Comparison of ENCODE assay signal across 8 cellular contexts in the genomic region with DNA sequence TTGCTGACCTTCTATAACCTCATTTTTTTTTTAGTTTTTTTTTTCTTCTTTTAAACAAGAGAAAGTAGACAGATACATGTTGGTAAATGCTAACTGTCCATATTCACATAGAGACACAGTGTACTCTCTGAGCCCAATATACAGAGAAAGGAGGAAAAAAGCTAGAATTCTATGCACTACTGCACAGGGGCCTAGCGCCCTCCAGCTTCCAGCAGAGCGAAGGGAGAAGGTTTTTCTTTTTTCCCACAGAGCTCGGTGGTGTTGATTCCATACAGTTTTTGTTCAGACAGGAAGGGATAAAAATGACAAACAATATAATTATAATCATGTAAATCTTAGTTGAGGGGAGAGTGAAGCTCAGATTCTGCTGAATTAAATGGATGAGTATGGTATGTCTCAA.
DNase-seq lines count a peak whose midpoint lies in the region; ATAC-seq and TF ChIP-seq lines count a peak whose summit lies in the region.
"Not testable (repeated sequence)": the region's sequence is repeated elsewhere in the genome, so short reads cannot be mapped to it uniquely, and the experiment has no call there.

No MANE protein-coding gene starts in this region.

- not testable (repeated sequence) for TF ChIP-seq EP300 in neural cell (conservative IDR thresholded peaks at IDR 0.05; ENCODE audit: poor library complexity, severe bottlenecking)

- not testable (repeated sequence) for H3K4me1 Mint-ChIP-seq in endothelial cell (ENCODE audit: unreplicated experiment)

- not testable (repeated sequence) for H2BK5ac ChIP-seq in IMR-90 (ENCODE audit: low read depth, low read length, poor library complexity, severe bottlenecking)

- H3K4me2 ChIP-seq in IMR-90 (ENCODE audit: low read depth, low read length); neural cell (ENCODE audit: low read length): not testable (repeated sequence)

- not testable (repeated sequence) for H4K20me1 ChIP-seq in IMR-90 (ENCODE audit: insufficient read depth, low read length); neural cell (ENCODE audit: insufficient read depth)

- H4K8ac ChIP-seq in IMR-90 (ENCODE audit: low read depth in 2 of 2, low read length in 2 of 2) = not testable (repeated sequence)

- not testable (repeated sequence) for H2AFZ ChIP-seq in IMR-90 (replicated peaks; ENCODE audit: low read length, poor library complexity); neural cell (ENCODE audit: low read depth, low read length)

- not testable (repeated sequence) for H3K23ac ChIP-seq in IMR-90 (ENCODE audit: low read depth, low read length)

- not testable (repeated sequence) for H3K27me3 ChIP-seq in IMR-90 (ENCODE audit: control insufficient read depth, insufficient read depth, low read length); cardiac muscle cell; neural cell (ENCODE audit: insufficient read depth, low read depth, low read length)

- not testable (repeated sequence) for H2BK20ac ChIP-seq in IMR-90 (ENCODE audit: low read depth, low read length)

- DNase-seq in EH (ENCODE audit: low read depth) = peak; percentile 10
- not testable (repeated sequence) for DNase-seq in IMR-90
- peak; percentile 57 for DNase-seq in NCI-H69 (lab: John Stamatoyannopoulos, UW)
- DNase-seq in UCSD-AML1 (lab: John Stamatoyannopoulos, UW; ENCODE audit: unreplicated experiment) = peak; percentile 13
- peak; percentile 25 for DNase-seq in endothelial cell (ENCODE audit: low spot score)
- DNase-seq in cardiac muscle cell (ENCODE audit: low read depth in 1 of 2, low spot score in 1 of 2) = peak in 1 of 2 donors; percentile 32

- intact Hi-C loops in IMR-90 (cut with micrococcal nuclease) = not testable (repeated sequence)

- TF ChIP-seq CTCF in 22Rv1 (IDR thresholded peaks at IDR 0.05) (peak; percentile 24; the same call in 1 of the 2 replicates), IMR-90 (conservative IDR thresholded peaks at IDR 0.05; ENCODE audit: low read depth, low read length) (peak; percentile 27), cardiac muscle cell (IDR thresholded peaks at IDR 0.05; ENCODE audit: low read depth, low read length) (peak; percentile 35), neural cell (IDR thresholded peaks at IDR 0.05; ENCODE audit: poor library complexity, severe bottlenecking) (peak; percentile 50)
- TF ChIP-seq CTCF in endothelial cell (IDR thresholded peaks at IDR 0.05; ENCODE audit: unreplicated experiment) = not testable (repeated sequence)

- not testable (repeated sequence) for H3K36me3 ChIP-seq in IMR-90 (ENCODE audit: control insufficient read depth, insufficient read depth, low read length); cardiac muscle cell; neural cell (ENCODE audit: insufficient read depth, low read length)

- H2AK9ac ChIP-seq in IMR-90 (replicated peaks; ENCODE audit: low read depth, low read length, poor library complexity) = not testable (repeated sequence)

- not testable (repeated sequence) for H3K27ac Mint-ChIP-seq in endothelial cell (ENCODE audit: unreplicated experiment)

- not testable (repeated sequence) for H3K4me1 ChIP-seq in IMR-90 (ENCODE audit: control insufficient read depth, insufficient read depth, low read length); cardiac muscle cell (ENCODE audit: low read depth)

- not testable (repeated sequence) for H3K4me3 ChIP-seq in IMR-90 (ENCODE audit: insufficient read depth, low read depth, low read length); cardiac muscle cell; neural cell (ENCODE audit: low read length)

- not testable (repeated sequence) for H3K4me3 Mint-ChIP-seq in endothelial cell (ENCODE audit: unreplicated experiment)

- H3K9ac ChIP-seq in IMR-90 (ENCODE audit: low read depth, low read length); neural cell (ENCODE audit: low read length): not testable (repeated sequence)

- not testable (repeated sequence) for BruUV-seq in IMR-90 (replicated peaks; lab: Mats Ljungman, UMichigan)

- H3K18ac ChIP-seq in IMR-90 (ENCODE audit: low read depth, low read length) = not testable (repeated sequence)

- H3K36me3 Mint-ChIP-seq in endothelial cell (ENCODE audit: low read depth, unreplicated experiment) = not testable (repeated sequence)

- H3K9me1 ChIP-seq in IMR-90 (ENCODE audit: insufficient read depth, low read length) = not testable (repeated sequence)

- not testable (repeated sequence) for H3K9me3 ChIP-seq in IMR-90 (ENCODE audit: control insufficient read depth, insufficient read depth, low read length); cardiac muscle cell (ENCODE audit: low read depth); neural cell (ENCODE audit: low read length)

- not testable (repeated sequence) for H3K9me3 Mint-ChIP-seq in endothelial cell (ENCODE audit: unreplicated experiment)

- H4K91ac ChIP-seq in IMR-90 (ENCODE audit: insufficient read depth, low read depth, low read length) = not testable (repeated sequence)

- not testable (repeated sequence) for H3K4ac ChIP-seq in IMR-90 (ENCODE audit: low read depth, low read length)

- not testable (repeated sequence) for H3K56ac ChIP-seq in IMR-90 (ENCODE audit: extremely low read depth, insufficient read depth, low read length)

- in situ Hi-C loops in IMR-90 (cut with MboI; ENCODE audit: low sequenced_read_pairs) = not testable (repeated sequence)

- no CpG with 5 or more reads among the region's 3 CpGs for WGBS in IMR-90 (ENCODE audit: extremely low coverage in 2 of 2, insufficient read length in 1 of 2), 2 experiments

- not testable (repeated sequence) for H4K5ac ChIP-seq in IMR-90 (ENCODE audit: low read depth, low read length)

- ATAC-seq in IMR-90 (ENCODE audit: low read depth) = not testable (repeated sequence)

- not testable (repeated sequence) for H3F3A ChIP-seq in neural cell (ENCODE audit: insufficient read depth, low read length, poor library complexity, severe bottlenecking)

- POLR2A ChIA-PET in IMR-90 (lab: Charles Lee; ENCODE audit: unreplicated experiment) = not testable (repeated sequence)

- not testable (repeated sequence) for TF ChIP-seq POLR2A in IMR-90 (IDR thresholded peaks at IDR 0.05; ENCODE audit: low read depth, low read length)

- H2BK15ac ChIP-seq in IMR-90 (ENCODE audit: low read depth, low read length) = not testable (repeated sequence)

- CTCF ChIA-PET in IMR-90 (lab: Yijun Ruan, JAX) = interaction anchor here (0.5 kb wide), 1 partner anchor 547 kb away, joined by 4 read pairs; no protein-coding TSS in a partner anchor

- not testable (repeated sequence) for H3K9me2 ChIP-seq in neural cell (ENCODE audit: insufficient read depth, low read length)

- TF ChIP-seq RAD21 in IMR-90 (IDR thresholded peaks at IDR 0.05; ENCODE audit: low read length) (peak; percentile 32), neural cell (conservative IDR thresholded peaks at IDR 0.05) (peak; percentile 60)

- H3K27ac ChIP-seq in 22Rv1; IMR-90 (ENCODE audit: insufficient read depth, low read length); cardiac muscle cell; neural cell (ENCODE audit: low read length): not testable (repeated sequence)

- H3K79me2 ChIP-seq in neural cell (replicated peaks; ENCODE audit: insufficient read depth, low read length) = not testable (repeated sequence)

- not testable (repeated sequence) for H2AK5ac ChIP-seq in IMR-90 (ENCODE audit: low read depth, low read length)

- dilution Hi-C loops in IMR-90 (cut with HindIII; ENCODE audit: low sequenced_read_pairs, unreplicated experiment) = not testable (repeated sequence)

- not testable (repeated sequence) for H3K79me1 ChIP-seq in IMR-90 (ENCODE audit: low read depth in 1 of 2, low read length in 2 of 2)

- not testable (repeated sequence) for H2BK120ac ChIP-seq in IMR-90 (ENCODE audit: low read depth, low read length)

- H3K27me3 Mint-ChIP-seq in endothelial cell (ENCODE audit: unreplicated experiment) = not testable (repeated sequence)

- H3K14ac ChIP-seq in IMR-90 (replicated peaks; ENCODE audit: low read depth, low read length) = not testable (repeated sequence)

TF ChIP-seq in neural cell, 6 proteins besides CTCF, POLR2A, EP300 and RAD21:
- peak; percentile 55 for TF ChIP-seq SMC3 (conservative IDR thresholded peaks at IDR 0.05; ENCODE audit: poor library complexity)
